In genomic region chr10:28291881-28292297, GRCh38 we compare ENCODE assay signal across 9 cellular contexts. TPM values are rescaled to one million over a fixed set of nuclear protein-coding genes. Genes with fewer than 3 reads are reported as not detected.
DNase-seq lines count a peak whose midpoint lies in the region; ATAC-seq lines count a peak whose summit lies in the region.
"Had no signal": no experiment of that assay in that cellular context is flagged by ENCODE, and none has a peak within 500 bp of the region (broad histone marks: within the 10 kb centered on the region; RNA-seq: fewer than 3 reads in every experiment).

No MANE protein-coding gene starts in this region.

- POLR2A ChIA-PET in activated CD4-positive, alpha-beta memory T cell treated with anti-CD3 and anti-CD28 coated beads for 36 hours (lab: Charles Lee) = interaction anchor here (0.7 kb wide), 1 partner anchor 11 kb away, joined by 3 read pairs; no protein-coding TSS in a partner anchor
- POLR2A ChIA-PET in activated CD4-positive, alpha-beta memory T cell treated with anti-CD3 and anti-CD28 coated beads, Interleukin-2, amount 10 ng/mL, durations not matched to agents 7 days and 5 days (lab: Charles Lee) = interaction anchor here (1.0 kb wide), 1 partner anchor 11 kb away, joined by 3 read pairs; the partner anchor contains the start of gene MPP7

- no peak overlapping the region for H3K4me3 Mint-ChIP-seq in activated CD4-positive, alpha-beta memory T cell treated with anti-CD3 and anti-CD28 coated beads for 36 hours
- no peak overlapping the region for H3K4me3 Mint-ChIP-seq in activated CD4-positive, alpha-beta memory T cell treated with anti-CD3 and anti-CD28 coated beads, Interleukin-2, amount 10 ng/mL, durations not matched to agents 7 days and 5 days
- H3K4me3 Mint-ChIP-seq: B cell had no signal

- CTCF ChIA-PET in activated CD4-positive, alpha-beta memory T cell treated with anti-CD3 and anti-CD28 coated beads for 36 hours (lab: Charles Lee) = interaction anchor here (0.8 to 1.8 kb wide), 3 partner anchors 11 to 89 kb away, joined by 3 to 8 read pairs (median 6); partner anchors contain the start of gene MPP7
- CTCF ChIA-PET in activated CD4-positive, alpha-beta memory T cell treated with anti-CD3 and anti-CD28 coated beads, Interleukin-2, amount 10 ng/mL, durations not matched to agents 7 days and 5 days (lab: Charles Lee) = interaction anchor here (3.2 kb wide), 1 partner anchor 11 kb away, joined by 9 read pairs; the partner anchor contains the start of gene MPP7

- peak overlapping the region; percentile 7 for H3K27ac Mint-ChIP-seq in activated CD4-positive, alpha-beta memory T cell treated with anti-CD3 and anti-CD28 coated beads for 36 hours
- no peak overlapping the region for H3K27ac Mint-ChIP-seq in activated CD4-positive, alpha-beta memory T cell treated with anti-CD3 and anti-CD28 coated beads, Interleukin-2, amount 10 ng/mL, durations not matched to agents 7 days and 5 days
- H3K27ac Mint-ChIP-seq: B cell had no signal

- intact Hi-C loops in activated CD4-positive, alpha-beta memory T cell treated with anti-CD3 and anti-CD28 coated beads for 36 hours (cut with micrococcal nuclease) = loop anchor here (1.0 to 2.0 kb wide), 3 partner anchors 8 to 42 kb away; no protein-coding TSS in a partner anchor

- peak; percentile 99 for ATAC-seq in stimulated activated naive CD8-positive, alpha-beta T cell treated with anti-CD3 and anti-CD28 coated beads, Interleukin-15, Interleukin-2, amounts not matched to agents 100 U/mL and 50 U/mL, for 24 hours
- no peak for ATAC-seq in GM18511 (IDR thresholded peaks at IDR 0.05; ENCODE audit: unreplicated experiment)

- H3K36me3 Mint-ChIP-seq in activated CD4-positive, alpha-beta memory T cell treated with anti-CD3 and anti-CD28 coated beads for 36 hours = no peaks in the 10 kb centered on the region
- no peaks in the 10 kb centered on the region for H3K36me3 Mint-ChIP-seq in activated CD4-positive, alpha-beta memory T cell treated with anti-CD3 and anti-CD28 coated beads, Interleukin-2, amount 10 ng/mL, durations not matched to agents 7 days and 5 days (ENCODE audit: low read depth)

- H3K9me3 Mint-ChIP-seq in activated CD4-positive, alpha-beta memory T cell treated with anti-CD3 and anti-CD28 coated beads for 36 hours = no peaks in the 10 kb centered on the region
- H3K9me3 Mint-ChIP-seq in activated CD4-positive, alpha-beta memory T cell treated with anti-CD3 and anti-CD28 coated beads, Interleukin-2, amount 10 ng/mL, durations not matched to agents 7 days and 5 days = no peaks in the 10 kb centered on the region

- peak; percentile 77 for DNase-seq in activated CD4-positive, alpha-beta memory T cell treated with anti-CD3 and anti-CD28 coated beads for 36 hours
- DNase-seq in activated CD4-positive, alpha-beta memory T cell treated with anti-CD3 and anti-CD28 coated beads, Interleukin-2, amount 10 ng/mL, durations not matched to agents 7 days and 5 days = no peak
- peak; percentile 8 for DNase-seq in activated T-helper 9 cell treated with anti-CD3 and anti-CD28 coated beads, Interleukin-2, amount 50 U/mL, for 16 hours (ENCODE audit: low read depth)
- DNase-seq in islet precursor cell = peak; percentile 83
- peak; percentile 41 for DNase-seq in stimulated activated naive CD8-positive, alpha-beta T cell treated with anti-CD3 and anti-CD28 coated beads, Interleukin-15, Interleukin-2, amounts not matched to agents 100 U/mL and 50 U/mL, for 24 hours
- DNase-seq in NCI-H1048 (lab: John Stamatoyannopoulos, UW) = no peak
- no peak for DNase-seq in anterior cingulate cortex (lab: John Stamatoyannopoulos, UW)

- H3K4me1 Mint-ChIP-seq in activated CD4-positive, alpha-beta memory T cell treated with anti-CD3 and anti-CD28 coated beads for 36 hours (ENCODE audit: low read depth) = peaks cover 43% of the 10 kb centered on the region
- no peaks in the 10 kb centered on the region for H3K4me1 Mint-ChIP-seq in activated CD4-positive, alpha-beta memory T cell treated with anti-CD3 and anti-CD28 coated beads, Interleukin-2, amount 10 ng/mL, durations not matched to agents 7 days and 5 days
- H3K4me1 Mint-ChIP-seq: B cell had no signal

- H3K27me3 Mint-ChIP-seq in activated CD4-positive, alpha-beta memory T cell treated with anti-CD3 and anti-CD28 coated beads for 36 hours = no peaks in the 10 kb centered on the region
- H3K27me3 Mint-ChIP-seq in activated CD4-positive, alpha-beta memory T cell treated with anti-CD3 and anti-CD28 coated beads, Interleukin-2, amount 10 ng/mL, durations not matched to agents 7 days and 5 days = no peaks in the 10 kb centered on the region
- H3K27me3 Mint-ChIP-seq: B cell had no signal

RNA-seq across cellular contexts. Expression of gene MPP7, which starts 11.0 kb away (rescaled TPM):
- total RNA-seq in activated CD4-positive, alpha-beta memory T cell treated with anti-CD3 and anti-CD28 coated beads for 36 hours = 10 to 100 TPM; 11.6 to 12.8 TPM
- total RNA-seq in activated CD4-positive, alpha-beta memory T cell treated with anti-CD3 and anti-CD28 coated beads, Interleukin-2, amount 10 ng/mL, durations not matched to agents 7 days and 5 days = 1 to 10 TPM; 4.0 to 4.3 TPM

Comparison
In these comparisons a context has a peak if more than half of its experiments do, and no peak if none do; other contexts are left out.
1. DNase-seq: peak in activated CD4-positive, alpha-beta memory T cell treated with anti-CD3 and anti-CD28 coated beads for 36 hours (single experiment), activated T-helper 9 cell treated with anti-CD3 and anti-CD28 coated beads, Interleukin-2, amount 50 U/mL, for 16 hours (single experiment), islet precursor cell (single experiment) and stimulated activated naive CD8-positive, alpha-beta T cell treated with anti-CD3 and anti-CD28 coated beads, Interleukin-15, Interleukin-2, amounts not matched to agents 100 U/mL and 50 U/mL, for 24 hours (single experiment); none in activated CD4-positive, alpha-beta memory T cell treated with anti-CD3 and anti-CD28 coated beads, Interleukin-2, amount 10 ng/mL, durations not matched to agents 7 days and 5 days (single experiment), NCI-H1048 (single experiment) and anterior cingulate cortex (0 of 58).